Comparison of ENCODE assay signal across 33 cellular contexts in genomic region chr13:61891420-61891819, GRCh38.
"Had no signal": no experiment of that assay in that cellular context is flagged by ENCODE, and none has a peak within 500 bp of the region (broad histone marks: within the 10 kb centered on the region; RNA-seq: fewer than 3 reads in every experiment).

No MANE protein-coding gene starts in this region.

- DNase-seq: activated CD4-positive, alpha-beta memory T cell treated with anti-CD3 and anti-CD28 coated beads for 36 hours; activated CD4-positive, alpha-beta T cell treated with anti-CD3 and anti-CD28 coated beads for 36 hours; activated CD4-positive, alpha-beta T cell treated with anti-CD3 and anti-CD28 coated beads, Interleukin-2, amount 10 ng/mL, durations not matched to agents 24 days and 14 days; activated CD4-positive, CD25-positive, alpha-beta regulatory T cell; activated CD4-positive, CD25-positive, alpha-beta regulatory T cell treated with anti-CD3 and anti-CD28 coated beads, Interleukin-2, amount 50 U/mL, for 72 hours; activated CD8-positive, alpha-beta memory T cell treated with anti-CD3 and anti-CD28 coated beads, Interleukin-2, amount 10 ng/mL, durations not matched to agents 7 days and 5 days; activated CD8-positive, alpha-beta memory T cell treated with anti-CD3 and anti-CD28 coated beads, Interleukin-2, amount 50 U/mL, for 4 hours; activated CD8-positive, alpha-beta T cell treated with anti-CD3 and anti-CD28 coated beads, Interleukin-2, amount 10 ng/mL, durations not matched to agents 7 days and 5 days; activated gamma-delta T cell; activated naive CD4-positive, alpha-beta T cell; activated naive CD4-positive, alpha-beta T cell treated with anti-CD3 and anti-CD28 coated beads, Interleukin-2, amount 10 ng/mL, durations not matched to agents 7 days and 5 days; activated T-cell treated with anti-CD3 and anti-CD28 coated beads, Interleukin-2, amount 50 U/mL, for 1 hour; activated T-cell treated with anti-CD3 and anti-CD28 coated beads, Interleukin-2, amount 50 U/mL, for 48 hours; amniotic stem cell; anterior cingulate cortex; brain microvascular endothelial cell; dorsolateral prefrontal cortex; effector memory CD4-positive, alpha-beta T cell; endodermal cell; foreskin fibroblast; head of caudate nucleus; T-helper 17 cell; T1000; WERI-Rb-1 had no signal

- FAIRE-seq: astrocyte, bronchial epithelial cell had no signal

- H3K36me3 ChIP-seq: brain microvascular endothelial cell, WERI-Rb-1 had no signal

- H3K27me3 ChIP-seq: brain microvascular endothelial cell had no signal

- H3K4me3 ChIP-seq: coronary artery, dorsolateral prefrontal cortex had no signal

- H3K36me3 Mint-ChIP-seq: activated CD4-positive, alpha-beta memory T cell treated with anti-CD3 and anti-CD28 coated beads for 36 hours; activated CD8-positive, alpha-beta memory T cell treated with anti-CD3 and anti-CD28 coated beads, Interleukin-2, amount 10 ng/mL, durations not matched to agents 7 days and 5 days; activated naive CD4-positive, alpha-beta T cell treated with anti-CD3 and anti-CD28 coated beads, Interleukin-2, amount 10 ng/mL, durations not matched to agents 7 days and 5 days; activated naive CD8-positive, alpha-beta T cell had no signal

- H3K27ac Mint-ChIP-seq: activated CD4-positive, alpha-beta memory T cell treated with anti-CD3 and anti-CD28 coated beads for 36 hours; activated CD4-positive, alpha-beta T cell treated with anti-CD3 and anti-CD28 coated beads for 36 hours; activated CD4-positive, alpha-beta T cell treated with anti-CD3 and anti-CD28 coated beads, Interleukin-2, amount 10 ng/mL, durations not matched to agents 24 days and 14 days; activated CD8-positive, alpha-beta memory T cell treated with anti-CD3 and anti-CD28 coated beads, Interleukin-2, amount 10 ng/mL, durations not matched to agents 7 days and 5 days; activated CD8-positive, alpha-beta T cell treated with anti-CD3 and anti-CD28 coated beads, Interleukin-2, amount 10 ng/mL, durations not matched to agents 7 days and 5 days; activated naive CD4-positive, alpha-beta T cell treated with anti-CD3 and anti-CD28 coated beads, Interleukin-2, amount 10 ng/mL, durations not matched to agents 7 days and 5 days; activated naive CD8-positive, alpha-beta T cell; activated T-helper 1 cell treated with anti-CD3 and anti-CD28 coated beads, Interleukin-12 subunit alpha, Interleukin-12 subunit beta, Interleukin-2, Interleukin-4 antibody, amounts not matched to agents 30 ng/mL and 10 ng/mL and 1 ng/mL, durations not matched to agents 14 hours and 24 hours and 36 hours; activated T-helper 2 cell treated with anti-CD3 and anti-CD28 coated beads, Interferon-gamma antibody, Interleukin-2, Interleukin-4, amounts not matched to agents 10 μg/mL and 5 μg/mL and 100 μg/mL, durations not matched to agents 14 hours and 24 hours and 36 hours; dendritic cell treated with granulocyte-macrophage colony-stimulating factor and Interleukin-4, amounts not matched to agents 40 ng/mL and 50 ng/mL, for 4 days; endodermal cell; T-helper 17 cell; T-helper 2 cell treated with Interferon-gamma antibody and Interleukin-4, amounts not matched to agents 5 μg/mL and 100 μg/mL, for 36 hours had no signal

- H3K9me3 Mint-ChIP-seq: activated CD4-positive, alpha-beta memory T cell treated with anti-CD3 and anti-CD28 coated beads for 36 hours; activated T-helper 1 cell treated with anti-CD3 and anti-CD28 coated beads, Interleukin-12 subunit alpha, Interleukin-12 subunit beta, Interleukin-2, Interleukin-4 antibody, amounts not matched to agents 30 ng/mL and 10 ng/mL and 1 ng/mL, durations not matched to agents 14 hours and 24 hours and 36 hours; dendritic cell treated with granulocyte-macrophage colony-stimulating factor and Interleukin-4, amounts not matched to agents 40 ng/mL and 50 ng/mL, for 4 days; endodermal cell had no signal

- H3K27ac ChIP-seq: brain microvascular endothelial cell, coronary artery, dorsolateral prefrontal cortex, WERI-Rb-1 had no signal

- ATAC-seq: activated CD4-positive, alpha-beta T cell treated with anti-CD3 and anti-CD28 coated beads for 36 hours; activated CD8-positive, alpha-beta memory T cell treated with anti-CD3 and anti-CD28 coated beads, Interleukin-2, amount 10 ng/mL, durations not matched to agents 7 days and 5 days; activated CD8-positive, alpha-beta T cell treated with anti-CD3 and anti-CD28 coated beads, Interleukin-2, amount 10 ng/mL, durations not matched to agents 7 days and 5 days; esophagus mucosa; T-helper 17 cell had no signal
